17 cellular contexts compared by ENCODE assay signal in the genomic region with DNA sequence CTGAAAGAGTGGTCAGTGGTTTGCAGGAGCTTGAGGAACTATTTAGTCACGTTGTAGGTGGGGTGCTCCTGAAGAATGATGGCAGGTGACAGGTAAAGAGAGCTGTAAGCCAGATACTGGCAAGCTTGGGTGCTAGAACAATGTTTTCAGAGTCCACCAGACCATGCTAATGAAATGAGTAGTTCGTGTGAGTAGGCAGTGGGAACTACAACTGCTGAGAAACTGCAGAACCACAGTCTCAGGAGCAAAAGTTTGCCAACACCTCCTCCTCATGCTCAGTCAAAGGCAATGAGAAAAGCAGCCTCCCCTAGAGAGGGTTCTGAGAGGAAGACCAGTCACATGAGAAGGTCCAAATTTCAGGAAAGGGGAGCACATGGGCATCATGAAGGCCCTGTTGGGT.
DNase-seq lines count a peak whose midpoint lies in the region; ATAC-seq, FAIRE-seq and TF ChIP-seq lines count a peak whose summit lies in the region.
"Had no signal": no experiment of that assay in that cellular context is flagged by ENCODE, and none has a peak within 500 bp of the region (broad histone marks: within the 10 kb centered on the region; RNA-seq: fewer than 3 reads in every experiment).

No MANE protein-coding gene starts in this region.

- no peak overlapping the region for H3K9ac ChIP-seq in GM12878 (ENCODE audit: control insufficient read depth, insufficient read depth, low read length)
- H3K9ac ChIP-seq: BLaER1 had no signal

- CTCF ChIA-PET in GM12878 (lab: Yijun Ruan, JAX) = no interaction called here
- CTCF ChIA-PET in activated CD4-positive, alpha-beta T cell treated with anti-CD3 and anti-CD28 coated beads for 36 hours (lab: Charles Lee) = no interaction called here

- peak; percentile 78 for ATAC-seq in GM18502 (IDR thresholded peaks at IDR 0.05; ENCODE audit: poor library complexity, unreplicated experiment)
- ATAC-seq in GM19351 (IDR thresholded peaks at IDR 0.05; ENCODE audit: unreplicated experiment) = peak; percentile 61
- ATAC-seq in HG02884 (IDR thresholded peaks at IDR 0.05; ENCODE audit: unreplicated experiment) = peak; percentile 81
- no peak for ATAC-seq in GM12878
- ATAC-seq in activated CD4-positive, alpha-beta T cell treated with anti-CD3 and anti-CD28 coated beads for 36 hours = no peak
- no peak for ATAC-seq in GM19328 (IDR thresholded peaks at IDR 0.05; ENCODE audit: unreplicated experiment)

- H3K27me3 ChIP-seq in GM12878 (replicated peaks in 1 of 2; ENCODE audit: control insufficient read depth in 2 of 2, insufficient read depth in 2 of 2, low read length in 1 of 2) = no peaks in the 10 kb centered on the region
- H3K27me3 ChIP-seq: BLaER1 had no signal

- no peaks in the 10 kb centered on the region for H3K27me3 Mint-ChIP-seq in activated CD4-positive, alpha-beta T cell treated with anti-CD3 and anti-CD28 coated beads for 36 hours
- H3K27me3 Mint-ChIP-seq in mesothelial cell of epicardium (ENCODE audit: low read depth) = no peaks in the 10 kb centered on the region
- H3K27me3 Mint-ChIP-seq: CD8-positive, alpha-beta memory T cell had no signal

- peaks cover 8% of the 10 kb centered on the region; the same call in 1 of the 3 replicates for H3K9me3 ChIP-seq in GM12878 (replicated peaks; ENCODE audit: control insufficient read depth, insufficient read depth, low read length)

- no peak for FAIRE-seq in GM12878 (lab: Jason Lieb, UNC)

- SMC1A ChIA-PET in GM12878 (lab: Charles Lee; ENCODE audit: uncharacterized antibody, unreplicated experiment) = interaction anchor here (1.1 kb wide), 1 partner anchor 10 kb away, joined by 4 read pairs; no protein-coding TSS in a partner anchor

- H3K79me2 ChIP-seq in GM12878 (ENCODE audit: control insufficient read depth, insufficient read depth, low read length) = no peaks in the 10 kb centered on the region

- no peak overlapping the region for H2AFZ ChIP-seq in GM12878 (ENCODE audit: control insufficient read depth, low read depth, low read length)

- no peak overlapping the region for H3K27ac ChIP-seq in GM12878 (ENCODE audit: control insufficient read depth, insufficient read depth)
- H3K27ac ChIP-seq: BLaER1 had no signal

- H4K20me1 ChIP-seq in GM12878 (ENCODE audit: control insufficient read depth, insufficient read depth) = no peaks in the 10 kb centered on the region
- H4K20me1 ChIP-seq: BLaER1 had no signal

- H3K36me3 ChIP-seq in GM12878 (ENCODE audit: control insufficient read depth in 2 of 2, insufficient read depth in 2 of 2, low read length in 1 of 2) = no peaks in the 10 kb centered on the region
- H3K36me3 ChIP-seq: BLaER1 had no signal

- no peak for TF ChIP-seq POLR2A in GM12878 (IDR thresholded peaks at IDR 0.05; ENCODE audit: low read depth, low read length)

- peak; percentile 3 for DNase-seq in GM12878 (ENCODE audit: low read depth, low spot score)
- DNase-seq in activated CD4-positive, alpha-beta T cell treated with anti-CD3 and anti-CD28 coated beads for 36 hours = no peak
- no peak for DNase-seq in mesothelial cell of epicardium (ENCODE audit: low spot score in 2 of 2, unreplicated experiment in 2 of 2)
- no peak for DNase-seq in T-helper 2 cell
- DNase-seq: 8988T; AML-193; Caco-2; CD8-positive, alpha-beta memory T cell; DND-41; GDM1; HCEC 1CT; HFFc6 had no signal

- H3K4me3 ChIP-seq in GM12878 = no peak overlapping the region
- H3K4me3 ChIP-seq: BLaER1 had no signal

- TF ChIP-seq EP300 in GM12878 (IDR thresholded peaks at IDR 0.05; ENCODE audit: borderline replicate concordance in 1 of 2, control insufficient read depth in 1 of 2, low read depth in 2 of 2, low read length in 2 of 2) = no peak

- H3K4me2 ChIP-seq in GM12878 (ENCODE audit: control insufficient read depth, insufficient read depth) = no peak overlapping the region
- H3K4me2 ChIP-seq: BLaER1 had no signal

- TF ChIP-seq CTCF in GM12878 (IDR thresholded peaks at IDR 0.05 in 2 of 3, conservative IDR thresholded peaks at IDR 0.05 in 1 of 3; ENCODE audit: control insufficient read depth in 2 of 3, extremely low read depth in 1 of 3, insufficient read depth in 1 of 3, low read depth in 3 of 3, low read length in 3 of 3) (no peak), mesothelial cell of epicardium (IDR thresholded peaks at IDR 0.05; ENCODE audit: unreplicated experiment) (no peak)

- no peak overlapping the region for H3K27ac Mint-ChIP-seq in activated CD4-positive, alpha-beta T cell treated with anti-CD3 and anti-CD28 coated beads for 36 hours
- no peak overlapping the region for H3K27ac Mint-ChIP-seq in mesothelial cell of epicardium
- H3K27ac Mint-ChIP-seq: CD8-positive, alpha-beta memory T cell; HFFc6 had no signal

- H3K9me3 Mint-ChIP-seq in activated CD4-positive, alpha-beta T cell treated with anti-CD3 and anti-CD28 coated beads for 36 hours (ENCODE audit: low read depth) = peaks cover 29% of the 10 kb centered on the region
- peaks cover 28% of the 10 kb centered on the region for H3K9me3 Mint-ChIP-seq in mesothelial cell of epicardium

- TF ChIP-seq RAD21 in GM12878 (IDR thresholded peaks at IDR 0.05; ENCODE audit: insufficient read depth, low read depth, low read length) = no peak

- intact Hi-C loops in GM12878 (cut with micrococcal nuclease; ENCODE audit: unreplicated experiment) = no loop called here
- intact Hi-C loops in activated CD4-positive, alpha-beta T cell treated with anti-CD3 and anti-CD28 coated beads for 36 hours (cut with DNase I, micrococcal nuclease) = no loop called here

- no TSS peak for BruUV-seq in GM12878 (replicated peaks; lab: Mats Ljungman, UMichigan)

- no peaks in the 10 kb centered on the region for H3K4me1 ChIP-seq in GM12878 (ENCODE audit: control insufficient read depth, insufficient read depth, low read length)
- H3K4me1 ChIP-seq: BLaER1, Caco-2 had no signal

- peaks cover 7% of the 10 kb centered on the region for H3K36me3 Mint-ChIP-seq in activated CD4-positive, alpha-beta T cell treated with anti-CD3 and anti-CD28 coated beads for 36 hours (ENCODE audit: low read depth)
- peaks cover 23% of the 10 kb centered on the region for H3K36me3 Mint-ChIP-seq in mesothelial cell of epicardium

- in situ Hi-C loops in GM12878 (cut with MboI) = no loop called here

- no peaks in the 10 kb centered on the region for H3K4me1 Mint-ChIP-seq in activated CD4-positive, alpha-beta T cell treated with anti-CD3 and anti-CD28 coated beads for 36 hours
- no peaks in the 10 kb centered on the region for H3K4me1 Mint-ChIP-seq in mesothelial cell of epicardium
- H3K4me1 Mint-ChIP-seq: CD8-positive, alpha-beta memory T cell had no signal

- H3K4me3 Mint-ChIP-seq in activated CD4-positive, alpha-beta T cell treated with anti-CD3 and anti-CD28 coated beads for 36 hours = no peak overlapping the region
- no peak overlapping the region for H3K4me3 Mint-ChIP-seq in mesothelial cell of epicardium
- H3K4me3 Mint-ChIP-seq: CD8-positive, alpha-beta memory T cell; HFFc6 had no signal

- WGBS in GM12878 (ENCODE audit: insufficient coverage, insufficient replicate concordance, low lambda C conversion rate, missing lambda C conversion rate) = 0% methylated on average over 2 of the region's 2 CpGs

- RAD21 ChIA-PET in GM12878 (lab: Charles Lee; ENCODE audit: unreplicated experiment) = interaction anchor here (1.4 kb wide), 1 partner anchor 11 kb away, joined by 3 read pairs; no protein-coding TSS in a partner anchor

- POLR2A ChIA-PET in GM12878 (lab: Charles Lee) = interaction anchor here (0.5 kb wide), 1 partner anchor 487 kb away, joined by 3 read pairs; no protein-coding TSS in a partner anchor
- POLR2A ChIA-PET in activated CD4-positive, alpha-beta T cell treated with anti-CD3 and anti-CD28 coated beads for 36 hours (lab: Charles Lee) = no interaction called here

TF ChIP-seq in GM12878, 131 proteins besides CTCF, POLR2A, EP300 and RAD21:
- TF ChIP-seq BACH1 (IDR thresholded peaks at IDR 0.05; ENCODE audit: borderline replicate concordance) = no peak
- TF ChIP-seq, protein P1, sequence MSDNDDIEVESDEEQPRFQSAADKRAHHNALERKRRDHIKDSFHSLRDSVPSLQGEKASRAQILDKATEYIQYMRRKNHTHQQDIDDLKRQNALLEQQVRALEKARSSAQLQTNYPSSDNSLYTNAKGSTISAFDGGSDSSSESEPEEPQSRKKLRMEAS (IDR thresholded peaks at IDR 0.05; ENCODE audit: low read depth, low read length) = no peak
TF ChIP-seq in GM12878: peak in this region for 0.

Comparison
In these comparisons a context has a peak if more than half of its experiments do, and no peak if none do; other contexts are left out.
1. ATAC-seq: peak in GM18502 (single experiment), GM19351 (single experiment) and HG02884 (single experiment); none in GM12878 (single experiment), activated CD4-positive, alpha-beta T cell treated with anti-CD3 and anti-CD28 coated beads for 36 hours (single experiment) and GM19328 (single experiment).